8 cellular contexts compared by ENCODE assay signal in the genomic region with DNA sequence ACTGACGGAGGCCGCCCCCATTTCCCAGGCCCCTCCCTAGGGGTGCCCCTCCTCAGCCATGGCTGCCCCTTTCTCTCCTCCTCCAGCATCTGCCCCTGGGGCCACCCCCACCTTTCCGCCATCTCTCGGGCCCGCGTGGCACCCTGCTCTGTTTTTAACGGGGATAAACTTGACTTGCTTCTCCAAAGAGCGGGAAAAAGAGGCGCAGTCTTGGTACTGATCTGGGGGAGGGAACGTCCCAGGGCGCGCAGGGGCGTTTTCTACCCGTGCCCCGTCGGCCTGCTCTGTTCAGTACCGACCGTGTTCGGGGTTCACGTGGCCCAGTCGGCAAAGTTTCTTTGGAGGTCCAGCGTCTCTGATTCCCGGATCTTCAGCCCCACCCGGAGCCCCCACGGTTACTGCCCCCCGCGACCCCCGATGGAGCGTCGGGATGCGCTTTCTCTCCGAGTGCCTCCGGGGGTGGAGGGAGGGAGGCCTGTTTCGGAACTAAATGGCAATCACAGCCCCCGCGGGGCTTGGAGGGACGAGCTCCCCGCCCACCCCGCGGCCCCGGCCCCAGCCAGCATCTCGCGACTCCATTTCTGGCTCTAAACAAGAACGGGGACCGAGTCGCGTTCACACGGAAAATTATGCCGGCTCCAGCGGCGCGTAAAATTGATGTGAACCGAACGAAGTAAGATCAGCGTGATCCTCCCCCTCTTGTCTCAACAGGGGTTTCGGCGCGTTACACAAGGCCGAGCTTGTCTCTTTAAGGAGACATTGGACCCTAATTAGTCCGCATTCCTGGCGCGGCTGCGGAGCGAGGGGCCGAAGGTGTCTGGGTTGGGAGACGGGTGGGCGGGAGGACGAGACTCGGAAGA. TPM values are rescaled to one million over a fixed set of nuclear protein-coding genes. Genes with fewer than 3 reads are reported as not detected.
A peak's percentile ranks its signal among the peaks of the same experiment; 100 is the strongest.
DNase-seq lines count a peak whose midpoint lies in the region; ATAC-seq lines count a peak whose summit lies in the region.

No MANE protein-coding gene starts in this region.

- no peaks in the 10 kb centered on the region for H3K4me1 ChIP-seq in endocrine pancreas (ENCODE audit: control insufficient read depth, insufficient read depth, low read length)
- peaks cover 42% of the 10 kb centered on the region for H3K4me1 ChIP-seq in mononuclear cell (ENCODE audit: insufficient read depth, low read length)

- H3K36me3 ChIP-seq in endocrine pancreas (ENCODE audit: control insufficient read depth, insufficient read depth, low read length), result no peaks in the 10 kb centered on the region

- H3K36me3 Mint-ChIP-seq in IgD-negative memory B cell, result no peaks in the 10 kb centered on the region
- peaks cover 17% of the 10 kb centered on the region for H3K36me3 Mint-ChIP-seq in activated CD4-positive, alpha-beta memory T cell treated with anti-CD3 and anti-CD28 coated beads, Interleukin-2, amount 10 ng/mL, durations not matched to agents 7 days and 5 days (ENCODE audit: low read depth)

- H3K27ac Mint-ChIP-seq in IgD-negative memory B cell, result peak overlapping the region; percentile 10 to 81 (median 22)
- peak overlapping the region; percentile 59 for H3K27ac Mint-ChIP-seq in activated CD4-positive, alpha-beta memory T cell treated with anti-CD3 and anti-CD28 coated beads, Interleukin-2, amount 10 ng/mL, durations not matched to agents 7 days and 5 days

- CTCF ChIA-PET in activated CD4-positive, alpha-beta memory T cell treated with anti-CD3 and anti-CD28 coated beads, Interleukin-2, amount 10 ng/mL, durations not matched to agents 7 days and 5 days (lab: Charles Lee), result interaction anchor here (0.8 to 1.2 kb wide), 4 partner anchors 14 to 160 kb away, joined by 3 read pairs; no protein-coding TSS in a partner anchor

- H3K9me3 ChIP-seq in endocrine pancreas (ENCODE audit: control insufficient read depth, low read length) (no peaks in the 10 kb centered on the region), mononuclear cell (ENCODE audit: low read depth, low read length) (no peaks in the 10 kb centered on the region)

- POLR2A ChIA-PET in activated CD4-positive, alpha-beta memory T cell treated with anti-CD3 and anti-CD28 coated beads, Interleukin-2, amount 10 ng/mL, durations not matched to agents 7 days and 5 days (lab: Charles Lee), result interaction anchor here (1.0 to 2.0 kb wide), 15 partner anchors 9 to 246 kb away, joined by 3 to 30 read pairs (median 9); no protein-coding TSS in a partner anchor

- H3K9ac ChIP-seq in endocrine pancreas (ENCODE audit: control insufficient read depth, insufficient read depth, low read length), result peak overlapping the region; percentile 41

- no peaks in the 10 kb centered on the region for H3K9me3 Mint-ChIP-seq in IgD-negative memory B cell
- H3K9me3 Mint-ChIP-seq in activated CD4-positive, alpha-beta memory T cell treated with anti-CD3 and anti-CD28 coated beads, Interleukin-2, amount 10 ng/mL, durations not matched to agents 7 days and 5 days, result no peaks in the 10 kb centered on the region

- H3K27me3 Mint-ChIP-seq in IgD-negative memory B cell, result peaks cover 14% of the 10 kb centered on the region
- peaks cover 2% of the 10 kb centered on the region for H3K27me3 Mint-ChIP-seq in activated CD4-positive, alpha-beta memory T cell treated with anti-CD3 and anti-CD28 coated beads, Interleukin-2, amount 10 ng/mL, durations not matched to agents 7 days and 5 days

- no peak overlapping the region for H3K4me3 Mint-ChIP-seq in IgD-negative memory B cell
- H3K4me3 Mint-ChIP-seq in activated CD4-positive, alpha-beta memory T cell treated with anti-CD3 and anti-CD28 coated beads, Interleukin-2, amount 10 ng/mL, durations not matched to agents 7 days and 5 days, result no peak overlapping the region

- ATAC-seq in GM18520 (IDR thresholded peaks at IDR 0.05; ENCODE audit: unreplicated experiment) (no peak), esophagus mucosa (no peak)

- H3K4me3 ChIP-seq in endocrine pancreas (ENCODE audit: control insufficient read depth, insufficient read depth, low read length), result no peak overlapping the region
- H3K4me3 ChIP-seq in mononuclear cell (ENCODE audit: low read length), result peak overlapping the region; percentile 78

- DNase-seq in DMS114 treated with DMSO at 0.1 percent for 48 hours (lab: John Stamatoyannopoulos, UW; ENCODE audit: unreplicated experiment) (peak; percentile 21), substantia nigra (lab: John Stamatoyannopoulos, UW) (peak in 34 of 49 donors; percentile 21 to 71 (median 54))
- peak; percentile 39 for DNase-seq in activated CD4-positive, alpha-beta memory T cell treated with anti-CD3 and anti-CD28 coated beads, Interleukin-2, amount 10 ng/mL, durations not matched to agents 7 days and 5 days

- H3K27me3 ChIP-seq in endocrine pancreas (ENCODE audit: control insufficient read depth, insufficient read depth, low read length), result no peaks in the 10 kb centered on the region
- H3K27me3 ChIP-seq in mononuclear cell (ENCODE audit: insufficient read depth, low read length), result peaks cover 4% of the 10 kb centered on the region

- H3K27ac ChIP-seq in substantia nigra (ENCODE audit: low read depth, low read length, poor library complexity, severe bottlenecking), result peak overlapping the region; percentile 96

- H3K4me1 Mint-ChIP-seq in IgD-negative memory B cell, result peaks cover 22 to 31% (median 27%) of the 10 kb centered on the region in 3 donors
- peaks cover 26% of the 10 kb centered on the region for H3K4me1 Mint-ChIP-seq in activated CD4-positive, alpha-beta memory T cell treated with anti-CD3 and anti-CD28 coated beads, Interleukin-2, amount 10 ng/mL, durations not matched to agents 7 days and 5 days

RNA-seq across cellular contexts. Expression of a gene that starts 1.1 kb away (rescaled TPM):
- 20.4 TPM for polyA plus RNA-seq in IgD-negative memory B cell
- total RNA-seq in activated CD4-positive, alpha-beta memory T cell treated with anti-CD3 and anti-CD28 coated beads, Interleukin-2, amount 10 ng/mL, durations not matched to agents 7 days and 5 days, result 10 to 100 TPM; 33.3 to 38.3 TPM
- total RNA-seq in mononuclear cell (150 TPM), esophagus mucosa (30.4 TPM)
